Comparison of ENCODE assay signal across 21 cellular contexts in the genomic region with DNA sequence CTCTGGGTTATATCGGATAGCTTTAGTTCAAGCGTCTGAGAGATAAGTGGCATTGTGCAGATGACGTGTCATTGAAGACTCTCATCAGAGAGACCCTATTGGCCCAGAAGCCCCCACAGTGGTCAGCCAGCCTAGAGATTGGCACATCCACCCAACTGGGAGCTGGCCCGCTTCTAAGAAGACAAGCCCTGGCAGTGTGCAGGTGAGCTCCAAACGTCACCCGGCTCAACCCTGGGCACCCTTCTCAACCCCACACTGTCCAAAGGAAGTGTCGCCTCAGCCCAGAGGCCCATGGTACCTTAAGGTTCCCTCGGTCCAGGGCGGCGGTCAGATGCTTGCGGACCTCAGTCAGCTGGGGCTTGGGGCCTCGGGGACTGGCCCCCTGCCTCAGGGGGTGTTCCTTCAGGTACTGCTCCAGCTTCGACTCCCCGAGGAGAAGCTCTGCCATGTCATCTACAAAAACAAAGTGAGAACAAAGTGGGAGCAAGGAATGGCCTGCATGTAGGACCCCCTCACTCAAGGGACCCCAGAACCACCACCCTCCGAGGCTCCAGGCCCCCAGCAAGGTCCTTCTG. TPM values are rescaled to one million over a fixed set of nuclear protein-coding genes. Genes with fewer than 3 reads are reported as not detected.
DNase-seq lines count a peak whose midpoint lies in the region; ATAC-seq and TF ChIP-seq lines count a peak whose summit lies in the region.
"Had no signal": no experiment of that assay in that cellular context is flagged by ENCODE, and none has a peak within 500 bp of the region (broad histone marks: within the 10 kb centered on the region; RNA-seq: fewer than 3 reads in every experiment).

No MANE protein-coding gene starts in this region.

- no peak for TF ChIP-seq EP300 in tibial nerve (IDR thresholded peaks at IDR 0.05)

- no peak overlapping the region for H3K4ac ChIP-seq in neuronal stem cell (ENCODE audit: low read length)

- H3K4me3 ChIP-seq in H7 (ENCODE audit: insufficient read depth, low read depth, low read length) (no peak overlapping the region), neuronal stem cell (ENCODE audit: low read length in 2 of 2) (no peak overlapping the region), tibial nerve (no peak overlapping the region)
- H3K4me3 ChIP-seq: GM23248 had no signal

- H3K4me1 ChIP-seq in neuronal stem cell (ENCODE audit: control insufficient read depth in 2 of 2, insufficient read depth in 1 of 2, low read depth in 1 of 2, low read length in 2 of 2) (no peaks in the 10 kb centered on the region), tibial nerve (no peaks in the 10 kb centered on the region)

- no CpG with 5 or more reads among the region's 15 CpGs for WGBS in neuronal stem cell (ENCODE audit: extremely low coverage in 2 of 2, insufficient read length in 2 of 2, insufficient replicate concordance in 1 of 2), 2 donors
- WGBS in tibial nerve, 2 donors: 92 to 97% methylated on average over 15 of the region's 15 CpGs

- no peak overlapping the region for H2BK120ac ChIP-seq in neuronal stem cell (ENCODE audit: low read depth, low read length)

- no peak for TF ChIP-seq CTCF in chondrocyte (IDR thresholded peaks at IDR 0.05)
- no peak for TF ChIP-seq CTCF in tibial nerve (IDR thresholded peaks at IDR 0.05)

- H3K18ac ChIP-seq in neuronal stem cell (ENCODE audit: low read length): no peak overlapping the region

- H4K91ac ChIP-seq in neuronal stem cell (ENCODE audit: low read depth, low read length, poor library complexity): no peak overlapping the region

- H3K4me1 Mint-ChIP-seq in chondrocyte (ENCODE audit: low read depth): no peaks in the 10 kb centered on the region
- peaks cover 4% of the 10 kb centered on the region for H3K4me1 Mint-ChIP-seq in T-helper 17 cell
- H3K4me1 Mint-ChIP-seq: CD8-positive, alpha-beta memory T cell had no signal

- no peak overlapping the region for H3K4me3 Mint-ChIP-seq in chondrocyte (ENCODE audit: unreplicated experiment)
- H3K4me3 Mint-ChIP-seq in T-helper 17 cell: no peak overlapping the region
- H3K4me3 Mint-ChIP-seq: CD8-positive, alpha-beta memory T cell had no signal

- no peak overlapping the region for H3K14ac ChIP-seq in neuronal stem cell (ENCODE audit: low read length)

- no peak overlapping the region for H2AFZ ChIP-seq in neuronal stem cell (ENCODE audit: low read length)
- H2AFZ ChIP-seq: GM23248 had no signal

- no peak overlapping the region for H4K8ac ChIP-seq in neuronal stem cell (ENCODE audit: low read depth, low read length)

- peak; percentile 11 for DNase-seq in H7
- DNase-seq in chondrocyte (ENCODE audit: low spot score): peak; percentile 77
- no peak for DNase-seq in neuronal stem cell (ENCODE audit: low spot score)
- DNase-seq in tibial nerve (ENCODE audit: low spot score in 2 of 2): no peak
- DNase-seq in epidermal melanocyte (ENCODE audit: insufficient read length, low spot score): no peak
- DNase-seq in activated naive CD4-positive, alpha-beta T cell (lab: John Stamatoyannopoulos, UW): no peak
- DNase-seq in T-helper 17 cell: no peak
- DNase-seq: Calu3; CD8-positive, alpha-beta memory T cell; DMS153; MM.1S; NCI-H1092 treated with DMSO at 0.1 percent for 48 hours; NCI-H1436 treated with DMSO at 0.1 percent for 48 hours; NCI-H2029; NCI-H510A treated with DMSO at 0.1 percent for 48 hours; NCI-H748 treated with DMSO at 0.1 percent for 48 hours; NK-92 treated with Interleukin-12 subunit alpha and Interleukin-12 subunit beta, amount 100 ng/mL, for 24 hours had no signal

- TF ChIP-seq POLR2A in tibial nerve (IDR thresholded peaks at IDR 0.05): no peak

- no peaks in the 10 kb centered on the region for H3K79me1 ChIP-seq in neuronal stem cell (ENCODE audit: low read depth, low read length)

- H3K36me3 ChIP-seq in H7 (replicated peaks; ENCODE audit: control insufficient read depth, insufficient read depth, low read length): no peaks in the 10 kb centered on the region; the same call in 1 of the 2 replicates
- peaks cover 3 to 26% of the 10 kb centered on the region in 2 donors for H3K36me3 ChIP-seq in neuronal stem cell (replicated peaks in 1 of 2; ENCODE audit: control insufficient read depth in 2 of 2, insufficient read depth in 2 of 2, low read length in 2 of 2)
- peaks cover 0 to 49% (median 0%) of the 10 kb centered on the region in 3 donors for H3K36me3 ChIP-seq in tibial nerve

- no peak overlapping the region for H2BK15ac ChIP-seq in neuronal stem cell (ENCODE audit: low read length)

- H3K4me2 ChIP-seq in neuronal stem cell (ENCODE audit: insufficient read depth, low read length, poor library complexity, severe bottlenecking): no peak overlapping the region

- H3K9me3 Mint-ChIP-seq in chondrocyte (ENCODE audit: low read depth): no peaks in the 10 kb centered on the region
- H3K9me3 Mint-ChIP-seq: CD8-positive, alpha-beta memory T cell had no signal

- no peak overlapping the region for H3K23ac ChIP-seq in neuronal stem cell (ENCODE audit: low read depth, low read length, poor library complexity)

- H3K9me3 ChIP-seq in neuronal stem cell (replicated peaks in 1 of 2; ENCODE audit: control insufficient read depth in 2 of 2, insufficient read depth in 1 of 2, low read depth in 1 of 2, low read length in 2 of 2): no peaks in the 10 kb centered on the region
- H3K9me3 ChIP-seq in tibial nerve: no peaks in the 10 kb centered on the region
- H3K9me3 ChIP-seq in T-helper 17 cell (ENCODE audit: control insufficient read depth, low read length, poor library complexity, severe bottlenecking): no peaks in the 10 kb centered on the region

- H3K36me3 Mint-ChIP-seq in chondrocyte (ENCODE audit: low read depth): peaks cover 15% of the 10 kb centered on the region
- no peaks in the 10 kb centered on the region for H3K36me3 Mint-ChIP-seq in T-helper 17 cell (ENCODE audit: low read depth)
- H3K36me3 Mint-ChIP-seq: CD8-positive, alpha-beta memory T cell had no signal

- H3K27me3 ChIP-seq in H7 (ENCODE audit: control insufficient read depth, insufficient read depth, low read length) (no peaks in the 10 kb centered on the region), neuronal stem cell (ENCODE audit: control insufficient read depth in 3 of 3, insufficient read depth in 3 of 3, low read depth in 1 of 3, low read length in 3 of 3) (no peaks in the 10 kb centered on the region), tibial nerve (no peaks in the 10 kb centered on the region)

- H2BK5ac ChIP-seq in neuronal stem cell (ENCODE audit: low read length): no peak overlapping the region

- H2AK5ac ChIP-seq in neuronal stem cell (ENCODE audit: low read depth, low read length): peak overlapping the region; percentile 61

- H2BK12ac ChIP-seq in neuronal stem cell (ENCODE audit: low read length): no peak overlapping the region

- peak; percentile 20 for ATAC-seq in esophagus mucosa
- no peak for ATAC-seq in T-helper 17 cell
- ATAC-seq: Panc1 had no signal

- H3K27me3 Mint-ChIP-seq in chondrocyte (ENCODE audit: low read depth) (no peaks in the 10 kb centered on the region), T-helper 17 cell (no peaks in the 10 kb centered on the region)

- no peak overlapping the region for H3K27ac Mint-ChIP-seq in chondrocyte (ENCODE audit: unreplicated experiment)
- no peak overlapping the region for H3K27ac Mint-ChIP-seq in T-helper 17 cell
- H3K27ac Mint-ChIP-seq: CD8-positive, alpha-beta memory T cell had no signal

- H3K27ac ChIP-seq in neuronal stem cell (replicated peaks; ENCODE audit: low read length): no peak overlapping the region
- H3K27ac ChIP-seq in tibial nerve: no peak overlapping the region
- H3K27ac ChIP-seq: C4-2B, GM23248 had no signal

- no peak overlapping the region for H3K9ac ChIP-seq in neuronal stem cell (ENCODE audit: low read depth, low read length, poor library complexity)
- H3K9ac ChIP-seq: GM23248 had no signal

RNA-seq across cellular contexts. Expression of a gene that starts 30.3 kb away (rescaled TPM):
- total RNA-seq in H7 (2014; rRNA removed; shearing (Covaris generic)): 27.4 and 34.5 TPM in 2 replicates
- 29.9 to 45.6 TPM (median 40.3 TPM) in 3 replicates for total RNA-seq in chondrocyte
- total RNA-seq in esophagus mucosa: 9.9 TPM
- 27.7 TPM for polyA plus RNA-seq in neuronal stem cell (2013, experiment 1 of 2)
- polyA plus RNA-seq in neuronal stem cell (2013, experiment 2 of 2): 26.3 TPM
- total RNA-seq in tibial nerve: 10 to 100 TPM; 25.9 to 44.1 (median 34.4) TPM
- 10 to 100 TPM in 1 of 2 donors, 1 to 10 TPM in 1; 2.5 to 28.3 TPM for total RNA-seq in T-helper 17 cell

Comparison
In these comparisons a context has a peak if more than half of its experiments do, and no peak if none do; other contexts are left out.
1. DNase-seq: peak in H7 (single experiment) and chondrocyte (single experiment); none in neuronal stem cell (single experiment), tibial nerve (0 of 2), epidermal melanocyte (single experiment), activated naive CD4-positive, alpha-beta T cell (0 of 4) and T-helper 17 cell (0 of 3).